ENCODE assay signal across 18 cellular contexts in the genomic region with DNA sequence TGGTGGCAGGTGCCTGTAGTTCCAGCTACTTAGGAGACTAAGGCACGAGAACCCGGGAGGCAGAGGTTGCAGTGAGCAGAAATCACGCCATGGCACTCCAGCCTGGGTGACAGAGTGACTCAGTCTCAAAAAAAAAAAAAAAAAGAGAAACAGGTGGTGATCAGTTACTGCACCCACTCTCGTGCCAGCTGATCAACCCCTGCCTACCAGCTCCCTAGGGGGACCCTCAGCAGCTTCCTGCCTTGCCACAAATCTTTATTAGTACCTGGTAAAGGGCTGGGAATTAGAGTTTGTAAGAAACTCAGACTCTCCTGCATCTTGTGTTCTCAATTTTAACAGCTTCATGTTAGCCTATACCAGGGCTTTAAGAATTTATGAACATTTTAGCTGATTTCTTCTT.
DNase-seq lines count a peak whose midpoint lies in the region; ATAC-seq and TF ChIP-seq lines count a peak whose summit lies in the region.
"Had no signal": no experiment of that assay in that cellular context is flagged by ENCODE, and none has a peak within 500 bp of the region (broad histone marks: within the 10 kb centered on the region; RNA-seq: fewer than 3 reads in every experiment).

No MANE protein-coding gene starts in this region.

- peaks cover 0 to 15% (median 10%) of the 10 kb centered on the region in 10 experiments; a peak in 13 of 20 replicates for H3K4me1 ChIP-seq in BLaER1 treated with 17β-estradiol and CSF1 and Interleukin-3, amounts not matched to agents 10 nM and 100 nM
- peaks cover 11% of the 10 kb centered on the region; the same call in 1 of the 2 replicates for H3K4me1 ChIP-seq in GM23338 (ENCODE audit: insufficient read depth)
- peaks cover 13% of the 10 kb centered on the region for H3K4me1 ChIP-seq in neural progenitor cell
- H3K4me1 ChIP-seq in CD4-positive, alpha-beta memory T cell (ENCODE audit: insufficient read depth, low read length): no peaks in the 10 kb centered on the region
- H3K4me1 ChIP-seq: A549, SJCRH30 had no signal

- peaks cover 6% of the 10 kb centered on the region for H3K27me3 Mint-ChIP-seq in GM23338 (ENCODE audit: insufficient read depth, low read depth, poor library complexity)
- no peaks in the 10 kb centered on the region for H3K27me3 Mint-ChIP-seq in neural progenitor cell (ENCODE audit: insufficient read depth, low read depth)
- H3K27me3 Mint-ChIP-seq in CD4-positive, alpha-beta memory T cell: no peaks in the 10 kb centered on the region

- H3K4me3 ChIP-seq in BLaER1 treated with 17β-estradiol and CSF1 and Interleukin-3, amounts not matched to agents 10 nM and 100 nM: no peak overlapping the region
- H3K4me3 ChIP-seq in GM23338 (no peak overlapping the region), neural progenitor cell (no peak overlapping the region)
- no peak overlapping the region for H3K4me3 ChIP-seq in CD4-positive, alpha-beta memory T cell (ENCODE audit: low read length in 2 of 2)
- H3K4me3 ChIP-seq: A549, SJCRH30 had no signal

- H3K79me2 ChIP-seq in GM23338 (replicated peaks; ENCODE audit: insufficient read depth) (no peaks in the 10 kb centered on the region), neural progenitor cell (ENCODE audit: low read depth) (no peaks in the 10 kb centered on the region)

- H3K27ac Mint-ChIP-seq in GM23338 (no peak overlapping the region), neural progenitor cell (no peak overlapping the region)
- no peak overlapping the region for H3K27ac Mint-ChIP-seq in CD4-positive, alpha-beta memory T cell
- H3K27ac Mint-ChIP-seq: HFFc6; T-helper 1 cell treated with Interleukin-12 subunit alpha and Interleukin-12 subunit beta and Interleukin-4 antibody, amounts not matched to agents 30 μg/mL and 1 μg/mL, for 36 hours had no signal

- H3K36me3 ChIP-seq in BLaER1 treated with 17β-estradiol and CSF1 and Interleukin-3, amounts not matched to agents 10 nM and 100 nM: no peaks in the 10 kb centered on the region
- no peaks in the 10 kb centered on the region for H3K36me3 ChIP-seq in GM23338 (ENCODE audit: insufficient read depth)
- no peaks in the 10 kb centered on the region for H3K36me3 ChIP-seq in neural progenitor cell
- no peaks in the 10 kb centered on the region for H3K36me3 ChIP-seq in CD4-positive, alpha-beta memory T cell (ENCODE audit: insufficient read depth, low read length)
- H3K36me3 ChIP-seq: SJCRH30 had no signal

- POLR2A ChIA-PET in CD4-positive, alpha-beta memory T cell (lab: Charles Lee; ENCODE audit: partially characterized antibody): no interaction called here

- no peaks in the 10 kb centered on the region for H3K9me2 ChIP-seq in GM23338 (ENCODE audit: insufficient read depth)

- peak overlapping the region in 7 of 11 experiments; percentile 11 to 64 (median 46); a peak in 14 of 22 replicates for H3K4me2 ChIP-seq in BLaER1 treated with 17β-estradiol and CSF1 and Interleukin-3, amounts not matched to agents 10 nM and 100 nM
- H3K4me2 ChIP-seq in GM23338: no peak overlapping the region
- H3K4me2 ChIP-seq in neural progenitor cell: peak overlapping the region; percentile 31
- H3K4me2 ChIP-seq: A549 had no signal

- CTCF ChIA-PET in CD4-positive, alpha-beta memory T cell (lab: Charles Lee; ENCODE audit: partially characterized antibody): no interaction called here

- no peak overlapping the region for H3K27ac ChIP-seq in BLaER1 treated with 17β-estradiol and CSF1 and Interleukin-3, amounts not matched to agents 10 nM and 100 nM
- H3K27ac ChIP-seq in GM23338 (ENCODE audit: low read depth): no peak overlapping the region
- H3K27ac ChIP-seq in neural progenitor cell: no peak overlapping the region
- no peak overlapping the region for H3K27ac ChIP-seq in CD4-positive, alpha-beta memory T cell (ENCODE audit: low read depth, low read length)
- H3K27ac ChIP-seq: A549, C4-2B, HL-60, SJCRH30 had no signal

- peaks cover 19% of the 10 kb centered on the region for H3K4me1 Mint-ChIP-seq in GM23338
- peaks cover 16% of the 10 kb centered on the region for H3K4me1 Mint-ChIP-seq in neural progenitor cell
- no peaks in the 10 kb centered on the region for H3K4me1 Mint-ChIP-seq in CD4-positive, alpha-beta memory T cell

- no peak overlapping the region for H3K9ac ChIP-seq in BLaER1 treated with 17β-estradiol and CSF1 and Interleukin-3, amounts not matched to agents 10 nM and 100 nM
- no peak overlapping the region for H3K9ac ChIP-seq in neural progenitor cell

- peak overlapping the region; percentile 89; the same call in 1 of the 2 replicates for H2AFZ ChIP-seq in GM23338
- peak overlapping the region; percentile 70 for H2AFZ ChIP-seq in neural progenitor cell (replicated peaks)

- no peaks in the 10 kb centered on the region for H3K9me3 ChIP-seq in BLaER1 treated with 17β-estradiol and CSF1 and Interleukin-3, amounts not matched to agents 10 nM and 100 nM (replicated peaks in 1 of 11)
- no peaks in the 10 kb centered on the region for H3K9me3 ChIP-seq in neural progenitor cell (ENCODE audit: low read depth)
- H3K9me3 ChIP-seq in CD4-positive, alpha-beta memory T cell (ENCODE audit: control insufficient read depth in 1 of 2, low read length in 2 of 2): no peaks in the 10 kb centered on the region
- H3K9me3 ChIP-seq: A549, SJCRH30 had no signal

- H3K36me3 Mint-ChIP-seq in GM23338 (ENCODE audit: low read depth) (no peaks in the 10 kb centered on the region), neural progenitor cell (no peaks in the 10 kb centered on the region)
- no peaks in the 10 kb centered on the region for H3K36me3 Mint-ChIP-seq in CD4-positive, alpha-beta memory T cell

- TF ChIP-seq CTCF in GM23338 (conservative IDR thresholded peaks at IDR 0.05; ENCODE audit: low read depth in 2 of 2) (no peak), neural progenitor cell (IDR thresholded peaks at IDR 0.05) (no peak)

- no peaks in the 10 kb centered on the region for H3F3A ChIP-seq in GM23338 (replicated peaks; ENCODE audit: low read depth)
- H3F3A ChIP-seq in neural progenitor cell (ENCODE audit: low read depth): peaks cover 10% of the 10 kb centered on the region

- no peak overlapping the region for H3K4me3 Mint-ChIP-seq in GM23338
- H3K4me3 Mint-ChIP-seq in neural progenitor cell: no peak overlapping the region
- H3K4me3 Mint-ChIP-seq in CD4-positive, alpha-beta memory T cell: no peak overlapping the region
- H3K4me3 Mint-ChIP-seq: HFFc6; T-helper 1 cell treated with Interleukin-12 subunit alpha and Interleukin-12 subunit beta and Interleukin-4 antibody, amounts not matched to agents 30 μg/mL and 1 μg/mL, for 36 hours had no signal

- no peak for DNase-seq in GM23338 (ENCODE audit: low spot score)
- peak; percentile 50 for DNase-seq in NCI-H524 treated with DMSO at 0.1 percent for 48 hours (lab: John Stamatoyannopoulos, UW)
- no peak for DNase-seq in neural progenitor cell (ENCODE audit: low spot score)
- DNase-seq in CD4-positive, alpha-beta memory T cell: no peak
- DNase-seq in stimulated activated CD4-positive, alpha-beta T cell treated with anti-CD3 and anti-CD28 coated beads, Interleukin-15, amount 100 ng/mL, for 24 hours: no peak
- DNase-seq: HFFc6, IMR-90, NCI-H1092, NCI-H2081, NCI-H510A had no signal

- ATAC-seq in GM23338 (peak; percentile 22; the same call in 1 of the 3 replicates), HG02588 (IDR thresholded peaks at IDR 0.05; ENCODE audit: unreplicated experiment) (no peak)
- ATAC-seq: Panc1 had no signal

- no peaks in the 10 kb centered on the region for H4K20me1 ChIP-seq in BLaER1 treated with 17β-estradiol and CSF1 and Interleukin-3, amounts not matched to agents 10 nM and 100 nM
- no peaks in the 10 kb centered on the region for H4K20me1 ChIP-seq in GM23338 (replicated peaks; ENCODE audit: insufficient read depth)
- H4K20me1 ChIP-seq in neural progenitor cell (ENCODE audit: low read depth): no peaks in the 10 kb centered on the region

- intact Hi-C loops in CD4-positive, alpha-beta memory T cell (cut with micrococcal nuclease): no loop called here

- H3K27me3 ChIP-seq in BLaER1 treated with 17β-estradiol and CSF1 and Interleukin-3, amounts not matched to agents 10 nM and 100 nM: no peaks in the 10 kb centered on the region
- H3K27me3 ChIP-seq in GM23338 (ENCODE audit: insufficient read depth) (no peaks in the 10 kb centered on the region), neural progenitor cell (no peaks in the 10 kb centered on the region)
- H3K27me3 ChIP-seq in CD4-positive, alpha-beta memory T cell (ENCODE audit: insufficient read depth, low read length): no peaks in the 10 kb centered on the region
- H3K27me3 ChIP-seq: SJCRH30 had no signal

- H3K9me3 Mint-ChIP-seq in GM23338 (no peaks in the 10 kb centered on the region), neural progenitor cell (no peaks in the 10 kb centered on the region)
- peaks cover 0 to 4% (median 0%) of the 10 kb centered on the region in 8 donors for H3K9me3 Mint-ChIP-seq in CD4-positive, alpha-beta memory T cell
- H3K9me3 Mint-ChIP-seq: T-helper 1 cell treated with Interleukin-12 subunit alpha and Interleukin-12 subunit beta and Interleukin-4 antibody, amounts not matched to agents 30 μg/mL and 1 μg/mL, for 36 hours had no signal

TF ChIP-seq in GM23338, 12 proteins besides CTCF, POLR2A, EP300 and RAD21 (continues in another document):
- TF ChIP-seq STAT1 (IDR thresholded peaks at IDR 0.05; ENCODE audit: unreplicated experiment) (no peak), NANOG (IDR thresholded peaks at IDR 0.05; ENCODE audit: borderline replicate concordance) (no peak), ZNF331 (CRISPR knock-in tag; IDR thresholded peaks at IDR 0.05; ENCODE audit: low read depth) (no peak), ZNF114 (CRISPR knock-in tag; IDR thresholded peaks at IDR 0.05) (no peak), EZH2phosphoT487 (IDR thresholded peaks at IDR 0.05; ENCODE audit: unreplicated experiment) (no peak), EZH2 (IDR thresholded peaks at IDR 0.05; ENCODE audit: low read depth, unreplicated experiment) (no peak)
